24 cellular contexts compared by ENCODE assay signal in the genomic region with DNA sequence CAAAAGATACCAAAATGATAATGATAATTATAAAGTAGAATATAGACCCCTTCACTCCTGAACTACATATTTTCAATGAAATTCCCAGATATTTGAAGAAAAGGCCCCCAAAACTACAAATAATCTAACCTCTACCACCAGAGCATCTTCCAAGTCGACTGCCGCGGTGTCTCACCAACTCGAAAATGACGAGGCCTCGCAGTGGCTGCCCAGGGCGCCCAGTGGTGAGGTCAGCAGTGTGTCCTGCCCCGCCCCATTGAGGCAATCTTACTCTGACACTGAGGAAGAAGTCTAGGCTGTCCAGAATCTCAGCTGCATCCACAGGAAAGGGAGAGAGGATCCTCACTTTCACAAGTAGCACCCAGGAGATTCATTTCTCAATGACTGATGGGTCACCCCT. TPM values are rescaled to one million over a fixed set of nuclear protein-coding genes. Genes with fewer than 3 reads are reported as not detected.
A peak's percentile ranks its signal among the peaks of the same experiment; 100 is the strongest.
DNase-seq lines count a peak whose midpoint lies in the region; ATAC-seq and TF ChIP-seq lines count a peak whose summit lies in the region.
"Had no signal": no experiment of that assay in that cellular context is flagged by ENCODE, and none has a peak within 500 bp of the region (broad histone marks: within the 10 kb centered on the region; RNA-seq: fewer than 3 reads in every experiment).

No MANE protein-coding gene starts in this region.

- no peak overlapping the region for H3K4me3 ChIP-seq in OCI-LY7 (ENCODE audit: low read depth, low read length, poor library complexity, severe bottlenecking)
- H3K4me3 ChIP-seq in ascending aorta = no peak overlapping the region
- H3K4me3 ChIP-seq: A549, SK-N-MC, suprapubic skin had no signal

- peaks cover 0 to 3% of the 10 kb centered on the region in 2 donors for H3K9me3 Mint-ChIP-seq in stimulated activated naive CD8-positive, alpha-beta T cell treated with anti-CD3 and anti-CD28 coated beads, Interleukin-15, amount 100 ng/mL, for 72 hours
- H3K9me3 Mint-ChIP-seq in natural killer cell (no peaks in the 10 kb centered on the region), H9 (no peaks in the 10 kb centered on the region)
- H3K9me3 Mint-ChIP-seq: neural crest cell had no signal

- no peak overlapping the region for H2BK5ac ChIP-seq in H9 (ENCODE audit: insufficient read length, low read length)

- no peak overlapping the region for H3T11ph ChIP-seq in H9 (ENCODE audit: low read length)

- H2AK5ac ChIP-seq in H9 (ENCODE audit: insufficient read length, low read length) = no peak overlapping the region

- no peak overlapping the region for H2BK20ac ChIP-seq in H9 (ENCODE audit: low read depth, low read length, poor library complexity, severe bottlenecking)

- no peak overlapping the region for H3K4ac ChIP-seq in H9 (ENCODE audit: low read depth, low read length)

- H3K9me3 ChIP-seq in H9 (ENCODE audit: control insufficient read depth, low read depth, low read length) (no peaks in the 10 kb centered on the region), OCI-LY7 (ENCODE audit: low read length) (no peaks in the 10 kb centered on the region), ascending aorta (no peaks in the 10 kb centered on the region)
- H3K9me3 ChIP-seq: A549, suprapubic skin had no signal

- H2BK15ac ChIP-seq in H9 (ENCODE audit: low read depth, low read length) = no peak overlapping the region

- 0 out of 2 replicates have a peak, but pooled peaks cover 2% of the 10 kb centered on the region for H3K4me1 ChIP-seq in H9 (ENCODE audit: insufficient read depth, low read length)
- peaks cover 9% of the 10 kb centered on the region for H3K4me1 ChIP-seq in OCI-LY7 (ENCODE audit: insufficient read depth, low read length, poor library complexity, severe bottlenecking)
- no peaks in the 10 kb centered on the region for H3K4me1 ChIP-seq in ascending aorta

- H3K27me3 ChIP-seq in H9 (ENCODE audit: insufficient read depth, low read length) (peaks cover 16% of the 10 kb centered on the region; the same call in 1 of the 2 replicates), ascending aorta (no peaks in the 10 kb centered on the region)
- H3K27me3 ChIP-seq: BLaER1 treated with 17β-estradiol and CSF1 and Interleukin-3, amounts not matched to agents 10 nM and 100 nM; suprapubic skin had no signal

- H3K4me1 Mint-ChIP-seq in stimulated activated naive CD8-positive, alpha-beta T cell treated with anti-CD3 and anti-CD28 coated beads, Interleukin-15, amount 100 ng/mL, for 72 hours = peaks cover 36% of the 10 kb centered on the region
- H3K4me1 Mint-ChIP-seq in natural killer cell = peaks cover 34 to 36% of the 10 kb centered on the region in 2 donors
- peaks cover 0 to 4% of the 10 kb centered on the region in 2 experiments; a peak in 2 of 4 replicates for H3K4me1 Mint-ChIP-seq in H9
- H3K4me1 Mint-ChIP-seq: neural crest cell had no signal

- no peaks in the 10 kb centered on the region for H3K27me3 Mint-ChIP-seq in stimulated activated naive CD8-positive, alpha-beta T cell treated with anti-CD3 and anti-CD28 coated beads, Interleukin-15, amount 100 ng/mL, for 72 hours
- H3K27me3 Mint-ChIP-seq in natural killer cell (ENCODE audit: low read depth in 2 of 2) (no peaks in the 10 kb centered on the region), H9 (ENCODE audit: low read depth) (no peaks in the 10 kb centered on the region; the same call in 1 of the 2 replicates)

- no peaks in the 10 kb centered on the region; the same call in 1 of the 2 replicates for H3K79me2 ChIP-seq in H9 (ENCODE audit: insufficient read depth, low read length)
- no peaks in the 10 kb centered on the region for H3K79me2 ChIP-seq in OCI-LY7 (ENCODE audit: insufficient read depth, low read depth, low read length)

- no peak overlapping the region for H3K56ac ChIP-seq in H9 (ENCODE audit: insufficient read length, low read depth, low read length)

- peaks cover 9% of the 10 kb centered on the region for H3K23me2 ChIP-seq in H9 (ENCODE audit: insufficient read length, low read depth, low read length, poor library complexity, severe bottlenecking)

- H3K27ac Mint-ChIP-seq in stimulated activated naive CD8-positive, alpha-beta T cell treated with anti-CD3 and anti-CD28 coated beads, Interleukin-15, amount 100 ng/mL, for 72 hours = no peak overlapping the region
- H3K27ac Mint-ChIP-seq in natural killer cell (peak overlapping the region; percentile 59 to 75), H9 (no peak overlapping the region)
- H3K27ac Mint-ChIP-seq: activated naive CD4-positive, alpha-beta T cell treated with anti-CD3 and anti-CD28 coated beads, Interleukin-2, amount 50 U/mL, for 72 hours had no signal

- no peak overlapping the region for H4K5ac ChIP-seq in H9 (ENCODE audit: insufficient read length, low read depth, low read length)

- no peak overlapping the region for H2BK120ac ChIP-seq in H9 (ENCODE audit: low read depth, low read length, poor library complexity, severe bottlenecking)

- H2AFZ ChIP-seq in H9 (ENCODE audit: low read length) (no peak overlapping the region), OCI-LY7 (ENCODE audit: low read length) (no peak overlapping the region)

- H3K18ac ChIP-seq in H9 (ENCODE audit: insufficient read length, low read depth, low read length) = no peak overlapping the region

- H3K27ac ChIP-seq in caudate nucleus (ENCODE audit: low read depth, low read length) = peak overlapping the region; percentile 32
- no peak overlapping the region for H3K27ac ChIP-seq in H9 (ENCODE audit: insufficient read length, low read depth, low read length)
- no peak overlapping the region for H3K27ac ChIP-seq in OCI-LY7 (ENCODE audit: low read depth, low read length, poor library complexity, severe bottlenecking)
- H3K27ac ChIP-seq in ascending aorta = no peak overlapping the region
- H3K27ac ChIP-seq: A549; BLaER1 treated with 17β-estradiol and CSF1 and Interleukin-3, amounts not matched to agents 10 nM and 100 nM; epithelial cell of prostate; RWPE1; SK-N-MC; suprapubic skin; WERI-Rb-1 had no signal

- H3K36me3 Mint-ChIP-seq in natural killer cell (peaks cover 29% of the 10 kb centered on the region), H9 (ENCODE audit: insufficient read depth in 1 of 3, low read depth in 3 of 3) (peaks cover 0 to 26% (median 18%) of the 10 kb centered on the region in 3 experiments; a peak in 4 of 7 replicates)

- H2BK12ac ChIP-seq in H9 (ENCODE audit: insufficient read length, low read depth, low read length) = no peak overlapping the region

- no peak for DNase-seq in stimulated activated naive CD8-positive, alpha-beta T cell treated with anti-CD3 and anti-CD28 coated beads, Interleukin-15, amount 100 ng/mL, for 72 hours
- no peak for DNase-seq in stimulated activated naive CD8-positive, alpha-beta T cell treated with anti-CD3 and anti-CD28 coated beads, Interleukin-15, Interleukin-2, amounts not matched to agents 100 U/mL and 50 U/mL, for 24 hours
- DNase-seq in caudate nucleus (lab: John Stamatoyannopoulos, UW) (peak in 33 of 61 donors; percentile 10 to 63 (median 29)), natural killer cell (no peak), H9 (no peak), OCI-LY7 (ENCODE audit: low spot score) (no peak), ascending aorta (ENCODE audit: low spot score in 2 of 2) (no peak)
- DNase-seq: activated CD8-positive, alpha-beta memory T cell treated with anti-CD3 and anti-CD28 coated beads, Interleukin-2, amount 50 U/mL, for 4 hours; foreskin melanocyte; left ventricle myocardium superior; midbrain; NCI-H2081; NCI-H226; NCI-H748 treated with DMSO at 0.1 percent for 48 hours; WERI-Rb-1 had no signal

- TF ChIP-seq CTCF in natural killer cell (IDR thresholded peaks at IDR 0.05) (no peak), H9 (conservative IDR thresholded peaks at IDR 0.05) (no peak), OCI-LY7 (conservative IDR thresholded peaks at IDR 0.05; ENCODE audit: low read length) (no peak), ascending aorta (IDR thresholded peaks at IDR 0.05) (no peak)

- H3K4me2 ChIP-seq in H9 (ENCODE audit: insufficient read depth, insufficient read length, low read length) (no peak overlapping the region), OCI-LY7 (ENCODE audit: low read length) (no peak overlapping the region)
- H3K4me2 ChIP-seq: A549 had no signal

- H3K14ac ChIP-seq in H9 (ENCODE audit: insufficient read depth, low read length) = no peak overlapping the region

- H3K36me3 ChIP-seq in OCI-LY7 (ENCODE audit: insufficient read depth, low read length) (no peaks in the 10 kb centered on the region), ascending aorta (no peaks in the 10 kb centered on the region)
- H3K36me3 ChIP-seq: WERI-Rb-1 had no signal

- ATAC-seq in stimulated activated naive CD8-positive, alpha-beta T cell treated with anti-CD3 and anti-CD28 coated beads, Interleukin-15, amount 100 ng/mL, for 72 hours = no peak
- ATAC-seq in stimulated activated naive CD8-positive, alpha-beta T cell treated with anti-CD3 and anti-CD28 coated beads, Interleukin-15, Interleukin-2, amounts not matched to agents 100 U/mL and 50 U/mL, for 24 hours = no peak
- ATAC-seq in natural killer cell (no peak), HG02852 (IDR thresholded peaks at IDR 0.05; ENCODE audit: unreplicated experiment) (no peak)
- ATAC-seq: A549; activated naive CD4-positive, alpha-beta T cell treated with anti-CD3 and anti-CD28 coated beads, Interleukin-2, amount 50 U/mL, for 72 hours had no signal

- no peaks in the 10 kb centered on the region for H3K9me2 ChIP-seq in OCI-LY7 (ENCODE audit: insufficient read depth, low read length)

- peak overlapping the region; percentile 4 to 45 for H3K4me3 Mint-ChIP-seq in stimulated activated naive CD8-positive, alpha-beta T cell treated with anti-CD3 and anti-CD28 coated beads, Interleukin-15, amount 100 ng/mL, for 72 hours
- H3K4me3 Mint-ChIP-seq in natural killer cell (peak overlapping the region; percentile 74), H9 (no peak overlapping the region)
- H3K4me3 Mint-ChIP-seq: neural crest cell had no signal

- no CpG with 5 or more reads among the region's 8 CpGs for WGBS in H9 (ENCODE audit: extremely low coverage, insufficient read length, low lambda C conversion rate)

- CTCF ChIA-PET in OCI-LY7 (lab: Charles Lee; ENCODE audit: unreplicated experiment) = no interaction called here

- no peak overlapping the region for H3K23ac ChIP-seq in H9 (ENCODE audit: insufficient read length, low read depth, low read length)

- H4K91ac ChIP-seq in H9 (ENCODE audit: insufficient read length, low read depth, low read length) = no peak overlapping the region

- no peak overlapping the region for H4K8ac ChIP-seq in H9 (replicated peaks; ENCODE audit: insufficient read length, low read depth, low read length)

- no peaks in the 10 kb centered on the region for H3K79me1 ChIP-seq in H9 (ENCODE audit: insufficient read depth, low read depth, low read length, poor library complexity, severe bottlenecking)

- POLR2A ChIA-PET in OCI-LY7 (lab: Charles Lee) = no interaction called here

- H4K20me1 ChIP-seq in H9 (ENCODE audit: control insufficient read depth, insufficient read depth, insufficient read length) (no peaks in the 10 kb centered on the region), OCI-LY7 (ENCODE audit: insufficient read depth, low read length) (no peaks in the 10 kb centered on the region)

- BruUV-seq in OCI-LY7 (replicated peaks; lab: Mats Ljungman, UMichigan) = no TSS peak

- H3K9ac ChIP-seq in H9 (ENCODE audit: extremely low read depth, insufficient read length, low read length) = no peak overlapping the region
- H3K9ac ChIP-seq: BLaER1 treated with 17β-estradiol and CSF1 and Interleukin-3, amounts not matched to agents 10 nM and 100 nM had no signal

- intact Hi-C loops in natural killer cell (cut with micrococcal nuclease) = loop anchor here (10.0 kb wide), 1 partner anchor 82 kb away; no protein-coding TSS in a partner anchor
- intact Hi-C loops in OCI-LY7 (cut with micrococcal nuclease; ENCODE audit: unreplicated experiment) = no loop called here
- intact Hi-C loops in ascending aorta (cut with DNase I) = no loop called here

RNA-seq across cellular contexts. Expression of gene DUSP10, which starts 5.2 kb away (rescaled TPM):
- total RNA-seq in natural killer cell (100 to 1,000 TPM; 109 to 231 (median 210) TPM), H9 (2021) (2.0 and 3.2 TPM in 2 replicates), OCI-LY7 (2022) (2.6 and 3.7 TPM in 2 replicates), ascending aorta (5.7 TPM)
- total RNA-seq in OCI-LY7 (2014; rRNA removed; shearing (Covaris generic)) = 2.0 and 4.4 TPM in 2 replicates

Comparison
In these comparisons a context has a peak if more than half of its experiments do, and no peak if none do; other contexts are left out.
1. DNase-seq: peak in caudate nucleus (33 of 61); none in stimulated activated naive CD8-positive, alpha-beta T cell treated with anti-CD3 and anti-CD28 coated beads, Interleukin-15, amount 100 ng/mL, for 72 hours (0 of 2), stimulated activated naive CD8-positive, alpha-beta T cell treated with anti-CD3 and anti-CD28 coated beads, Interleukin-15, Interleukin-2, amounts not matched to agents 100 U/mL and 50 U/mL, for 24 hours (single experiment), natural killer cell (single experiment), H9 (single experiment), OCI-LY7 (single experiment) and ascending aorta (0 of 2).
2. H3K27ac Mint-ChIP-seq: peak in natural killer cell (2 of 2); none in stimulated activated naive CD8-positive, alpha-beta T cell treated with anti-CD3 and anti-CD28 coated beads, Interleukin-15, amount 100 ng/mL, for 72 hours (0 of 2) and H9 (0 of 3).
3. H3K4me3 Mint-ChIP-seq: peak in stimulated activated naive CD8-positive, alpha-beta T cell treated with anti-CD3 and anti-CD28 coated beads, Interleukin-15, amount 100 ng/mL, for 72 hours (2 of 2) and natural killer cell (single experiment); none in H9 (0 of 2).
4. RNA of gene DUSP10, which starts 5.2 kb away (total RNA-seq): 109 to 231 TPM in natural killer cell; 5.7 TPM in ascending aorta (single experiment), 2.0 to 4.4 TPM in OCI-LY7 and 2.0 to 3.2 TPM in H9; every median in the first group is over 10 times any median in the second.